Comparison of ENCODE assay signal across 1 cellular context in the genomic region with DNA sequence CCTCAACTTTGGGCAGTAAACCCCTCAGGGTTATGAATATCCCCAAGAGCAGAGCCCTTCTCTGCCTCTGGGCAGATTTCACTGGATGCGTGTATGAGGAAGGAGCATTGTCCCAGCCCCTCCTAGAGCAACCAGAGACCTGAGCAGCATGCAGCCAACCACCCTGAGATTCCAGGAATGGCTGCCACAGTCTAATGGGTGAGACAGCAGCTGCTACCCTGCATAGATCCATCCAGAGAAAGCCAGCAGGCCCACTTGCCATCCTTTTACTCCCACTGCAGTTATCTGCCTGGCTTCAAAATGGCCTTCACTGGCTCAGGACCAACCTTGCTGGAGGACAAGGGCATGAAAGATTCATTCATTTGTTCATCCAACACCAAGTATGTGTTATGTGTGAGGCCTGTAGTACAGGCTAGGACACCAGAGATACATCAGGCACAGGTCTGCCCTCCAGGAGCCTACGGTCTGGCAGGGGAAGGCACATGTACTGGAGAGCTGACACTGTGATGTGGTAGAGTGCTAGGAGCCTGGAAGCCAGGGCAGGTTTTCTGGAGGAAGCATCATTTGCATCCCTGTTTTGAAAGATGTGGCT.
TF ChIP-seq lines count a peak whose summit lies in the region.

No MANE protein-coding gene starts in this region.

TF ChIP-seq in WTC11, 78 proteins besides CTCF, POLR2A, EP300 and RAD21 (continued from another document):
- TF ChIP-seq, protein P1, sequence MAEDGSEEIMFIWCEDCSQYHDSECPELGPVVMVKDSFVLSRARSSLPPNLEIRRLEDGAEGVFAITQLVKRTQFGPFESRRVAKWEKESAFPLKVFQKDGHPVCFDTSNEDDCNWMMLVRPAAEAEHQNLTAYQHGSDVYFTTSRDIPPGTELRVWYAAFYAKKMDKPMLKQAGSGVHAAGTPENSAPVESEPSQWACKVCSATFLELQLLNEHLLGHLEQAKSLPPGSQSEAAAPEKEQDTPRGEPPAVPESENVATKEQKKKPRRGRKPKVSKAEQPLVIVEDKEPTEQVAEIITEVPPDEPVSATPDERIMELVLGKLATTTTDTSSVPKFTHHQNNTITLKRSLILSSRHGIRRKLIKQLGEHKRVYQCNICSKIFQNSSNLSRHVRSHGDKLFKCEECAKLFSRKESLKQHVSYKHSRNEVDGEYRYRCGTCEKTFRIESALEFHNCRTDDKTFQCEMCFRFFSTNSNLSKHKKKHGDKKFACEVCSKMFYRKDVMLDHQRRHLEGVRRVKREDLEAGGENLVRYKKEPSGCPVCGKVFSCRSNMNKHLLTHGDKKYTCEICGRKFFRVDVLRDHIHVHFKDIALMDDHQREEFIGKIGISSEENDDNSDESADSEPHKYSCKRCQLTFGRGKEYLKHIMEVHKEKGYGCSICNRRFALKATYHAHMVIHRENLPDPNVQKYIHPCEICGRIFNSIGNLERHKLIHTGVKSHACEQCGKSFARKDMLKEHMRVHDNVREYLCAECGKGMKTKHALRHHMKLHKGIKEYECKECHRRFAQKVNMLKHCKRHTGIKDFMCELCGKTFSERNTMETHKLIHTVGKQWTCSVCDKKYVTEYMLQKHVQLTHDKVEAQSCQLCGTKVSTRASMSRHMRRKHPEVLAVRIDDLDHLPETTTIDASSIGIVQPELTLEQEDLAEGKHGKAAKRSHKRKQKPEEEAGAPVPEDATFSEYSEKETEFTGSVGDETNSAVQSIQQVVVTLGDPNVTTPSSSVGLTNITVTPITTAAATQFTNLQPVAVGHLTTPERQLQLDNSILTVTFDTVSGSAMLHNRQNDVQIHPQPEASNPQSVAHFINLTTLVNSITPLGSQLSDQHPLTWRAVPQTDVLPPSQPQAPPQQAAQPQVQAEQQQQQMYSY (CRISPR knock-in tag; IDR thresholded peaks at IDR 0.05): no peak
- TF ChIP-seq SOX15 (CRISPR knock-in tag; IDR thresholded peaks at IDR 0.05): no peak
- no peak for TF ChIP-seq ZNF317 (CRISPR knock-in tag; IDR thresholded peaks at IDR 0.05; ENCODE audit: borderline replicate concordance, low read depth)
- TF ChIP-seq TP53 (CRISPR knock-in tag; IDR thresholded peaks at IDR 0.05): no peak
- TF ChIP-seq, protein P2, sequence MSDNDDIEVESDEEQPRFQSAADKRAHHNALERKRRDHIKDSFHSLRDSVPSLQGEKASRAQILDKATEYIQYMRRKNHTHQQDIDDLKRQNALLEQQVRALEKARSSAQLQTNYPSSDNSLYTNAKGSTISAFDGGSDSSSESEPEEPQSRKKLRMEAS (CRISPR knock-in tag; IDR thresholded peaks at IDR 0.05): no peak
